Comparison of ENCODE assay signal across 16 cellular contexts in genomic region chr1:240765732-240766363, GRCh38.
DNase-seq lines count a peak whose midpoint lies in the region; ATAC-seq and TF ChIP-seq lines count a peak whose summit lies in the region.
"Had no signal": no experiment of that assay in that cellular context is flagged by ENCODE, and none has a peak within 500 bp of the region (broad histone marks: within the 10 kb centered on the region; RNA-seq: fewer than 3 reads in every experiment).

No MANE protein-coding gene starts in this region.

- peak overlapping the region; percentile 12 for H3K9ac ChIP-seq in skeletal muscle satellite cell (ENCODE audit: low read depth, low read length)

- TF ChIP-seq CTCF in GM23338 (conservative IDR thresholded peaks at IDR 0.05; ENCODE audit: low read depth in 2 of 2) = no peak
- no peak for TF ChIP-seq CTCF in fibroblast of the aortic adventitia (IDR thresholded peaks at IDR 0.05; ENCODE audit: insufficient read depth, low read length)

- H3K4me3 ChIP-seq in GM23338 (no peak overlapping the region), fibroblast of the aortic adventitia (ENCODE audit: low read depth, low read length) (no peak overlapping the region), skeletal muscle satellite cell (ENCODE audit: low read length) (no peak overlapping the region)
- H3K4me3 ChIP-seq: esophagus squamous epithelium had no signal

- H4K20me1 ChIP-seq in GM23338 (replicated peaks; ENCODE audit: insufficient read depth) = no peaks in the 10 kb centered on the region

- H3K27me3 Mint-ChIP-seq in GM23338 (ENCODE audit: insufficient read depth, low read depth, poor library complexity) = peaks cover 2% of the 10 kb centered on the region
- H3K27me3 Mint-ChIP-seq: activated B cell treated with CpG ODN at 0.5 μM for 24 hours had no signal

- peaks cover 16% of the 10 kb centered on the region for H3K4me1 Mint-ChIP-seq in GM23338
- H3K4me1 Mint-ChIP-seq: activated B cell treated with CpG ODN at 0.5 μM for 24 hours had no signal

- H3K9me3 Mint-ChIP-seq in GM23338 = no peaks in the 10 kb centered on the region; the same call in 2 of the 3 replicates
- H3K9me3 Mint-ChIP-seq: activated B cell treated with CpG ODN at 0.5 μM for 24 hours had no signal

- DNase-seq in GM23338 (ENCODE audit: low spot score) (peak; percentile 41), fibroblast of the aortic adventitia (ENCODE audit: low read depth) (peak; percentile 65), NCI-H1105 treated with DMSO at 0.1 percent for 48 hours (lab: John Stamatoyannopoulos, UW) (no peak)
- DNase-seq: activated B cell treated with CpG ODN at 0.5 μM for 24 hours; activated T-cell treated with anti-CD3 and anti-CD28 coated beads for 4 hours; DND-41; esophagus squamous epithelium; KBM-7; left cardiac atrium; occipital lobe; stimulated activated CD4-positive, alpha-beta T cell treated with anti-CD3 and anti-CD28 coated beads, Interleukin-1b, Interleukin-23, amount 100 ng/mL, for 48 hours; stimulated activated naive CD4-positive, alpha-beta T cell treated with Interleukin-2 at 50 U/mL for 16 hours had no signal

- H3K27me3 ChIP-seq in GM23338 (ENCODE audit: insufficient read depth) = no peaks in the 10 kb centered on the region
- no peaks in the 10 kb centered on the region for H3K27me3 ChIP-seq in skeletal muscle satellite cell (ENCODE audit: control insufficient read depth, insufficient read depth, low read length)
- H3K27me3 ChIP-seq: esophagus squamous epithelium had no signal

- no peak; the same call in 2 of the 3 replicates for ATAC-seq in GM23338
- peak; percentile 93 for ATAC-seq in SK-N-SH treated with all-trans-retinoic acid at 6 μM for 48 hours
- ATAC-seq in HG02642 (IDR thresholded peaks at IDR 0.05; ENCODE audit: poor library complexity, unreplicated experiment) = no peak
- no peak for ATAC-seq in GM21737 (IDR thresholded peaks at IDR 0.05; ENCODE audit: unreplicated experiment)
- ATAC-seq: left cardiac atrium had no signal

- H3K36me3 Mint-ChIP-seq in GM23338 (ENCODE audit: low read depth) = no peaks in the 10 kb centered on the region

- peaks cover 5% of the 10 kb centered on the region; the same call in 1 of the 2 replicates for H3K9me2 ChIP-seq in GM23338 (ENCODE audit: insufficient read depth)

- no peaks in the 10 kb centered on the region for H3K36me3 ChIP-seq in GM23338 (ENCODE audit: insufficient read depth)
- no peaks in the 10 kb centered on the region for H3K36me3 ChIP-seq in skeletal muscle satellite cell (ENCODE audit: insufficient read depth, low read length)
- H3K36me3 ChIP-seq: esophagus squamous epithelium had no signal

- H3K79me2 ChIP-seq in GM23338 (replicated peaks; ENCODE audit: insufficient read depth) = no peaks in the 10 kb centered on the region

- H3K9me3 ChIP-seq in skeletal muscle satellite cell (replicated peaks; ENCODE audit: low read length) = peaks cover 5% of the 10 kb centered on the region
- H3K9me3 ChIP-seq: esophagus squamous epithelium had no signal

- H3K4me1 ChIP-seq in GM23338 (ENCODE audit: insufficient read depth) (peaks cover 9% of the 10 kb centered on the region; the same call in 1 of the 2 replicates), skeletal muscle satellite cell (ENCODE audit: control insufficient read depth, insufficient read depth, low read length) (peaks cover 20% of the 10 kb centered on the region)
- H3K4me1 ChIP-seq: esophagus squamous epithelium had no signal

- H3K4me2 ChIP-seq in GM23338 (no peak overlapping the region), skeletal muscle satellite cell (ENCODE audit: low read length) (peak overlapping the region; percentile 62)

- peak overlapping the region; percentile 4; the same call in 1 of the 2 replicates for H3K27ac Mint-ChIP-seq in GM23338
- H3K27ac Mint-ChIP-seq: activated B cell treated with CpG ODN at 0.5 μM for 24 hours had no signal

- H3K4me3 Mint-ChIP-seq in GM23338 = no peak overlapping the region
- H3K4me3 Mint-ChIP-seq: activated B cell treated with CpG ODN at 0.5 μM for 24 hours had no signal

- H3F3A ChIP-seq in GM23338 (replicated peaks; ENCODE audit: low read depth) = no peaks in the 10 kb centered on the region

- no peak overlapping the region for H2AFZ ChIP-seq in GM23338

- no peak overlapping the region for H3K27ac ChIP-seq in GM23338 (ENCODE audit: low read depth)
- H3K27ac ChIP-seq: esophagus squamous epithelium had no signal

TF ChIP-seq in GM23338, 12 proteins besides CTCF, POLR2A, EP300 and RAD21 (continues in another document):
- TF ChIP-seq EZH2 (IDR thresholded peaks at IDR 0.05; ENCODE audit: low read depth, unreplicated experiment) (no peak), JUNB (IDR thresholded peaks at IDR 0.05; ENCODE audit: unreplicated experiment) (no peak), ZNF114 (CRISPR knock-in tag; IDR thresholded peaks at IDR 0.05) (no peak), POLR2AphosphoS5 (IDR thresholded peaks at IDR 0.05; ENCODE audit: low read depth) (no peak), STAT1 (IDR thresholded peaks at IDR 0.05; ENCODE audit: unreplicated experiment) (no peak), NANOG (IDR thresholded peaks at IDR 0.05; ENCODE audit: borderline replicate concordance) (no peak)
- TF ChIP-seq, protein P1, sequence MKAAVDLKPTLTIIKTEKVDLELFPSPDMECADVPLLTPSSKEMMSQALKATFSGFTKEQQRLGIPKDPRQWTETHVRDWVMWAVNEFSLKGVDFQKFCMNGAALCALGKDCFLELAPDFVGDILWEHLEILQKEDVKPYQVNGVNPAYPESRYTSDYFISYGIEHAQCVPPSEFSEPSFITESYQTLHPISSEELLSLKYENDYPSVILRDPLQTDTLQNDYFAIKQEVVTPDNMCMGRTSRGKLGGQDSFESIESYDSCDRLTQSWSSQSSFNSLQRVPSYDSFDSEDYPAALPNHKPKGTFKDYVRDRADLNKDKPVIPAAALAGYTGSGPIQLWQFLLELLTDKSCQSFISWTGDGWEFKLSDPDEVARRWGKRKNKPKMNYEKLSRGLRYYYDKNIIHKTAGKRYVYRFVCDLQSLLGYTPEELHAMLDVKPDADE (IDR thresholded peaks at IDR 0.05) = no peak

TF ChIP-seq in SK-N-SH treated with all-trans-retinoic acid at 6 μM for 48 hours, 23 proteins besides CTCF, POLR2A, EP300 and RAD21 (continues in another document):
- TF ChIP-seq SNAI2 (CRISPR knock-in tag; IDR thresholded peaks at IDR 0.05) (no peak), ARNTL (CRISPR knock-in tag; IDR thresholded peaks at IDR 0.05; ENCODE audit: borderline replicate concordance, low read depth) (no peak), ESRRG (CRISPR knock-in tag; IDR thresholded peaks at IDR 0.05) (no peak), TOX (CRISPR knock-in tag; IDR thresholded peaks at IDR 0.05; ENCODE audit: borderline replicate concordance) (no peak), ZNF8 (CRISPR knock-in tag; IDR thresholded peaks at IDR 0.05) (no peak), GLIS3 (CRISPR knock-in tag; IDR thresholded peaks at IDR 0.05) (0 out of 2 replicates have a peak, but pooled peaks have one; percentile 18), BACH2 (CRISPR knock-in tag; IDR thresholded peaks at IDR 0.05; ENCODE audit: borderline replicate concordance) (no peak), PPARA (CRISPR knock-in tag; IDR thresholded peaks at IDR 0.05; ENCODE audit: borderline replicate concordance) (no peak), ZFP30 (CRISPR knock-in tag; IDR thresholded peaks at IDR 0.05) (no peak)
- TF ChIP-seq, protein P2, sequence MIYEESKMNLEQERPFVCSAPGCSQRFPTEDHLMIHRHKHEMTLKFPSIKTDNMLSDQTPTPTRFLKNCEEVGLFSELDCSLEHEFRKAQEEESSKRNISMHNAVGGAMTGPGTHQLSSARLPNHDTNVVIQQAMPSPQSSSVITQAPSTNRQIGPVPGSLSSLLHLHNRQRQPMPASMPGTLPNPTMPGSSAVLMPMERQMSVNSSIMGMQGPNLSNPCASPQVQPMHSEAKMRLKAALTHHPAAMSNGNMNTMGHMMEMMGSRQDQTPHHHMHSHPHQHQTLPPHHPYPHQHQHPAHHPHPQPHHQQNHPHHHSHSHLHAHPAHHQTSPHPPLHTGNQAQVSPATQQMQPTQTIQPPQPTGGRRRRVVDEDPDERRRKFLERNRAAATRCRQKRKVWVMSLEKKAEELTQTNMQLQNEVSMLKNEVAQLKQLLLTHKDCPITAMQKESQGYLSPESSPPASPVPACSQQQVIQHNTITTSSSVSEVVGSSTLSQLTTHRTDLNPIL (CRISPR knock-in tag; IDR thresholded peaks at IDR 0.05; ENCODE audit: low read depth) = no peak; the same call in 1 of the 2 replicates
- TF ChIP-seq, protein P3, sequence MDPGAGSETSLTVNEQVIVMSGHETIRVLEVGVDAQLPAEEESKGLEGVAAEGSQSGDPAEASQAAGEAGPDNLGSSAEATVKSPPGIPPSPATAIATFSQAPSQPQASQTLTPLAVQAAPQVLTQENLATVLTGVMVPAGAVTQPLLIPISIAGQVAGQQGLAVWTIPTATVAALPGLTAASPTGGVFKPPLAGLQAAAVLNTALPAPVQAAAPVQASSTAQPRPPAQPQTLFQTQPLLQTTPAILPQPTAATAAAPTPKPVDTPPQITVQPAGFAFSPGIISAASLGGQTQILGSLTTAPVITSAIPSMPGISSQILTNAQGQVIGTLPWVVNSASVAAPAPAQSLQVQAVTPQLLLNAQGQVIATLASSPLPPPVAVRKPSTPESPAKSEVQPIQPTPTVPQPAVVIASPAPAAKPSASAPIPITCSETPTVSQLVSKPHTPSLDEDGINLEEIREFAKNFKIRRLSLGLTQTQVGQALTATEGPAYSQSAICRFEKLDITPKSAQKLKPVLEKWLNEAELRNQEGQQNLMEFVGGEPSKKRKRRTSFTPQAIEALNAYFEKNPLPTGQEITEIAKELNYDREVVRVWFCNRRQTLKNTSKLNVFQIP (CRISPR knock-in tag; IDR thresholded peaks at IDR 0.05; ENCODE audit: borderline replicate concordance, low read depth) = no peak
